14 cellular contexts compared by ENCODE assay signal in the genomic region with DNA sequence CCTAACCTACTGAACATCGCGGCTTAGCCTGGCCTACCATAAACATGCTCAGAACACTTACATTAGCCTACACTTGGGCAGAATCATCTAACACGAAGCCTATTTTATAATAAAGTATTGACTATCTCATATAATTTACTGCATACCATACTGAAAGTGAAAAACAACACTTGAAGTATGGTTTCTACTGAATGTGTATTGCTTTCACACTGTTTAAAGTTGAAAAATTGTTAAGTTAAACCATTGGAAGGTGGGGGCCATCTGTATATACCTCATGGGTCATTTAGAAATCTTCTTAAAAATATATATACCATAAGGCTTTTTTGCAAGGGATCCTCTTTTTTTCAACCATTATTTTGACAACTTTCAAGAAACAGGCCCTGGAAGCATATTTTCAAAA. TPM values are rescaled to one million over a fixed set of nuclear protein-coding genes. Genes with fewer than 3 reads are reported as not detected.
DNase-seq lines count a peak whose midpoint lies in the region; ATAC-seq lines count a peak whose summit lies in the region.
"Had no signal": no experiment of that assay in that cellular context is flagged by ENCODE, and none has a peak within 500 bp of the region (broad histone marks: within the 10 kb centered on the region; RNA-seq: fewer than 3 reads in every experiment).

No MANE protein-coding gene starts in this region.

- no peak for DNase-seq in activated T-cell treated with anti-CD3 and anti-CD28 coated beads, Interleukin-2, amount 50 U/mL, for 72 hours
- DNase-seq in activated T-cell treated with anti-CD3 and anti-CD28 coated beads, Interleukin-2, amount 50 U/mL, for 1 hour: no peak
- DNase-seq in memory B cell (ENCODE audit: low spot score in 2 of 2): no peak
- DNase-seq in effector memory CD8-positive, alpha-beta T cell: no peak
- no peak for DNase-seq in activated T-helper 1 cell treated with anti-CD3 and anti-CD28 coated beads, Interleukin-12 subunit alpha, Interleukin-12 subunit beta, Interleukin-2, Interleukin-4 antibody, amounts not matched to agents 30 ng/mL and 10 ng/mL and 1 ng/mL, durations not matched to agents 14 hours and 24 hours and 36 hours (ENCODE audit: low spot score)
- DNase-seq: CD8-positive, alpha-beta memory T cell; DMS53; GF-D8; H7 had no signal

- no peak for ATAC-seq in activated T-cell treated with anti-CD3 and anti-CD28 coated beads, Interleukin-2, amount 50 U/mL, for 72 hours (replicated peaks in 1 of 2)
- ATAC-seq in GM21786 (IDR thresholded peaks at IDR 0.05; ENCODE audit: unreplicated experiment) (peak; percentile 69), HG03354 (IDR thresholded peaks at IDR 0.05; ENCODE audit: poor library complexity, severe bottlenecking, unreplicated experiment) (peak; percentile 67), memory B cell (ENCODE audit: low read depth) (no peak), GM19455 (IDR thresholded peaks at IDR 0.05; ENCODE audit: unreplicated experiment) (no peak)
- no peak for ATAC-seq in effector memory CD8-positive, alpha-beta T cell (replicated peaks)
- ATAC-seq: GM23338 had no signal

- no peaks in the 10 kb centered on the region for H3K27me3 Mint-ChIP-seq in activated T-cell treated with anti-CD3 and anti-CD28 coated beads, Interleukin-2, amount 50 U/mL, for 72 hours (ENCODE audit: low read depth)
- no peaks in the 10 kb centered on the region for H3K27me3 Mint-ChIP-seq in memory B cell
- H3K27me3 Mint-ChIP-seq in effector memory CD8-positive, alpha-beta T cell: no peaks in the 10 kb centered on the region
- no peaks in the 10 kb centered on the region for H3K27me3 Mint-ChIP-seq in activated T-helper 1 cell treated with anti-CD3 and anti-CD28 coated beads, Interleukin-12 subunit alpha, Interleukin-12 subunit beta, Interleukin-2, Interleukin-4 antibody, amounts not matched to agents 30 ng/mL and 10 ng/mL and 1 ng/mL, durations not matched to agents 14 hours and 24 hours and 36 hours (ENCODE audit: insufficient read depth)
- H3K27me3 Mint-ChIP-seq: CD8-positive, alpha-beta memory T cell; IgD-negative memory B cell had no signal

- H3K36me3 Mint-ChIP-seq in activated T-cell treated with anti-CD3 and anti-CD28 coated beads, Interleukin-2, amount 50 U/mL, for 72 hours (ENCODE audit: insufficient read depth in 2 of 2): peaks cover 0 to 6% of the 10 kb centered on the region in 2 donors
- peaks cover 2% of the 10 kb centered on the region for H3K36me3 Mint-ChIP-seq in memory B cell
- peaks cover 81% of the 10 kb centered on the region for H3K36me3 Mint-ChIP-seq in effector memory CD8-positive, alpha-beta T cell (ENCODE audit: insufficient read depth)
- H3K36me3 Mint-ChIP-seq in activated T-helper 1 cell treated with anti-CD3 and anti-CD28 coated beads, Interleukin-12 subunit alpha, Interleukin-12 subunit beta, Interleukin-2, Interleukin-4 antibody, amounts not matched to agents 30 ng/mL and 10 ng/mL and 1 ng/mL, durations not matched to agents 14 hours and 24 hours and 36 hours (ENCODE audit: low read depth): peaks cover 27% of the 10 kb centered on the region

- H3K27ac Mint-ChIP-seq in activated T-cell treated with anti-CD3 and anti-CD28 coated beads, Interleukin-2, amount 50 U/mL, for 72 hours: peak overlapping the region; percentile 54
- H3K27ac Mint-ChIP-seq in memory B cell: peak overlapping the region; percentile 55
- peak overlapping the region in 1 of 2 donors; percentile 41 for H3K27ac Mint-ChIP-seq in effector memory CD8-positive, alpha-beta T cell
- H3K27ac Mint-ChIP-seq in activated T-helper 1 cell treated with anti-CD3 and anti-CD28 coated beads, Interleukin-12 subunit alpha, Interleukin-12 subunit beta, Interleukin-2, Interleukin-4 antibody, amounts not matched to agents 30 ng/mL and 10 ng/mL and 1 ng/mL, durations not matched to agents 14 hours and 24 hours and 36 hours: no peak overlapping the region
- H3K27ac Mint-ChIP-seq: GM23338, IgD-negative memory B cell had no signal

- no peaks in the 10 kb centered on the region for H3K9me3 Mint-ChIP-seq in activated T-cell treated with anti-CD3 and anti-CD28 coated beads, Interleukin-2, amount 50 U/mL, for 72 hours
- no peaks in the 10 kb centered on the region for H3K9me3 Mint-ChIP-seq in memory B cell
- no peaks in the 10 kb centered on the region for H3K9me3 Mint-ChIP-seq in effector memory CD8-positive, alpha-beta T cell
- H3K9me3 Mint-ChIP-seq in activated T-helper 1 cell treated with anti-CD3 and anti-CD28 coated beads, Interleukin-12 subunit alpha, Interleukin-12 subunit beta, Interleukin-2, Interleukin-4 antibody, amounts not matched to agents 30 ng/mL and 10 ng/mL and 1 ng/mL, durations not matched to agents 14 hours and 24 hours and 36 hours: no peaks in the 10 kb centered on the region
- H3K9me3 Mint-ChIP-seq: CD8-positive, alpha-beta memory T cell; GM23338; IgD-negative memory B cell had no signal

- intact Hi-C loops in activated T-helper 1 cell treated with anti-CD3 and anti-CD28 coated beads, Interleukin-12 subunit alpha, Interleukin-12 subunit beta, Interleukin-2, Interleukin-4 antibody, amounts not matched to agents 30 ng/mL and 10 ng/mL and 1 ng/mL, durations not matched to agents 14 hours and 24 hours and 36 hours (cut with micrococcal nuclease): loop anchor here (2.0 kb wide), 1 partner anchor 13 kb away; no protein-coding TSS in a partner anchor

- peaks cover 11% of the 10 kb centered on the region for H3K4me1 Mint-ChIP-seq in activated T-cell treated with anti-CD3 and anti-CD28 coated beads, Interleukin-2, amount 50 U/mL, for 72 hours (ENCODE audit: low read depth)
- H3K4me1 Mint-ChIP-seq in memory B cell: peaks cover 5% of the 10 kb centered on the region
- H3K4me1 Mint-ChIP-seq in effector memory CD8-positive, alpha-beta T cell (ENCODE audit: low read depth in 2 of 2): peaks cover 15 to 35% of the 10 kb centered on the region in 2 donors
- H3K4me1 Mint-ChIP-seq in activated T-helper 1 cell treated with anti-CD3 and anti-CD28 coated beads, Interleukin-12 subunit alpha, Interleukin-12 subunit beta, Interleukin-2, Interleukin-4 antibody, amounts not matched to agents 30 ng/mL and 10 ng/mL and 1 ng/mL, durations not matched to agents 14 hours and 24 hours and 36 hours (ENCODE audit: low read depth): peaks cover 6% of the 10 kb centered on the region
- H3K4me1 Mint-ChIP-seq: GM23338 had no signal

- no peak overlapping the region for H3K4me3 Mint-ChIP-seq in activated T-cell treated with anti-CD3 and anti-CD28 coated beads, Interleukin-2, amount 50 U/mL, for 72 hours
- H3K4me3 Mint-ChIP-seq in memory B cell: no peak overlapping the region
- H3K4me3 Mint-ChIP-seq in effector memory CD8-positive, alpha-beta T cell: no peak overlapping the region
- H3K4me3 Mint-ChIP-seq in activated T-helper 1 cell treated with anti-CD3 and anti-CD28 coated beads, Interleukin-12 subunit alpha, Interleukin-12 subunit beta, Interleukin-2, Interleukin-4 antibody, amounts not matched to agents 30 ng/mL and 10 ng/mL and 1 ng/mL, durations not matched to agents 14 hours and 24 hours and 36 hours: no peak overlapping the region
- H3K4me3 Mint-ChIP-seq: CD8-positive, alpha-beta memory T cell; GM23338; IgD-negative memory B cell had no signal

RNA-seq across cellular contexts. Expression of a gene that starts 16.5 kb away (rescaled TPM):
- 10 to 100 TPM; 30.9 to 50.8 TPM for total RNA-seq in activated T-cell treated with anti-CD3 and anti-CD28 coated beads, Interleukin-2, amount 50 U/mL, for 72 hours
- 54.8 and 55.9 TPM in 2 replicates for total RNA-seq in activated T-helper 1 cell treated with anti-CD3 and anti-CD28 coated beads, Interleukin-12 subunit alpha, Interleukin-12 subunit beta, Interleukin-2, Interleukin-4 antibody, amounts not matched to agents 30 ng/mL and 10 ng/mL and 1 ng/mL, durations not matched to agents 14 hours and 24 hours and 36 hours

RNA-seq across cellular contexts. Expression of a gene that starts 39.3 kb away (rescaled TPM):
- 10 to 100 TPM; 57.4 to 59.3 TPM for total RNA-seq in activated T-cell treated with anti-CD3 and anti-CD28 coated beads, Interleukin-2, amount 50 U/mL, for 72 hours
- 70.6 and 74.7 TPM in 2 replicates for total RNA-seq in activated T-helper 1 cell treated with anti-CD3 and anti-CD28 coated beads, Interleukin-12 subunit alpha, Interleukin-12 subunit beta, Interleukin-2, Interleukin-4 antibody, amounts not matched to agents 30 ng/mL and 10 ng/mL and 1 ng/mL, durations not matched to agents 14 hours and 24 hours and 36 hours

Comparison
In these comparisons a context has a peak if more than half of its experiments do, and no peak if none do; other contexts are left out.
1. ATAC-seq: peak in GM21786 (single experiment) and HG03354 (single experiment); none in activated T-cell treated with anti-CD3 and anti-CD28 coated beads, Interleukin-2, amount 50 U/mL, for 72 hours (0 of 2), memory B cell (single experiment), effector memory CD8-positive, alpha-beta T cell (single experiment) and GM19455 (single experiment).